23 cellular contexts compared by ENCODE assay signal in the genomic region with DNA sequence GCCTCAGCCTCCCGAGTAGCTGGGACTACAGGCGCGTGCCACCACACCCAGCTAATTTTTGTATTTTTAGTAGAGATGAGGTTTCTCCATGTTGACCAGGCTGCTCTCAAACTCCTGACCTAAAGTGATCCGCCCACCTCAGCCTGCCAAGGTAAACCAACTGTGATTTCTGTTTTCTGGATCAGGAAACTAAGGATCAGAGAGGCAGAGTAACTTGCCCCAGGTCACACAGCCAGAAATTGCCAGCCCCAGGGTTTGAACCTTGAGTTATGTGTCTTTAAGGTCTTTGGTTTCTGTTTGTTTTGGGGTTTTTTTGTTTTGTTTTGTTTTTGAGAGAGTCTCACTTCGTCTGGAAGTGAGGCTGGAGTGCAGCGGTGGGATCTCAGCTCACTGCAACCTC. TPM values are rescaled to one million over a fixed set of nuclear protein-coding genes. Genes with fewer than 3 reads are reported as not detected.
"Had no signal": no experiment of that assay in that cellular context is flagged by ENCODE, and none has a peak within 500 bp of the region (broad histone marks: within the 10 kb centered on the region; RNA-seq: fewer than 3 reads in every experiment).

No MANE protein-coding gene starts in this region.

- H3K4me3 Mint-ChIP-seq: activated CD4-positive, alpha-beta memory T cell treated with anti-CD3 and anti-CD28 coated beads for 36 hours; activated CD4-positive, alpha-beta T cell treated with anti-CD3 and anti-CD28 coated beads, Interleukin-2, amount 10 ng/mL, durations not matched to agents 7 days and 5 days had no signal

- ATAC-seq: activated T-cell treated with anti-CD3 and anti-CD28 coated beads, Interleukin-2, amount 50 U/mL, for 4 hours had no signal

- H3K4me3 ChIP-seq: cardiac muscle cell had no signal

- H3K27ac ChIP-seq: cardiac muscle cell, VCaP had no signal

- H3K36me3 Mint-ChIP-seq: activated CD4-positive, alpha-beta memory T cell treated with anti-CD3 and anti-CD28 coated beads for 36 hours; activated naive CD4-positive, alpha-beta T cell treated with anti-CD3 and anti-CD28 coated beads, Interleukin-2, amount 50 U/mL, for 72 hours; brain had no signal

- H3K27ac Mint-ChIP-seq: activated CD4-positive, alpha-beta memory T cell treated with anti-CD3 and anti-CD28 coated beads for 36 hours; activated CD4-positive, alpha-beta T cell treated with anti-CD3 and anti-CD28 coated beads, Interleukin-2, amount 10 ng/mL, durations not matched to agents 7 days and 5 days; activated naive CD4-positive, alpha-beta T cell treated with anti-CD3 and anti-CD28 coated beads, Interleukin-2, amount 50 U/mL, for 72 hours had no signal

- H3K9me3 Mint-ChIP-seq: activated CD4-positive, alpha-beta memory T cell treated with anti-CD3 and anti-CD28 coated beads for 36 hours; activated CD4-positive, alpha-beta T cell treated with anti-CD3 and anti-CD28 coated beads, Interleukin-2, amount 10 ng/mL, durations not matched to agents 7 days and 5 days; activated naive CD4-positive, alpha-beta T cell treated with anti-CD3 and anti-CD28 coated beads, Interleukin-2, amount 50 U/mL, for 72 hours; activated T-cell treated with anti-CD3 and anti-CD28 coated beads, Interleukin-2, amount 50 U/mL, for 4 hours; brain had no signal

- DNase-seq: activated CD4-positive, alpha-beta memory T cell treated with anti-CD3 and anti-CD28 coated beads for 36 hours; activated CD4-positive, alpha-beta T cell treated with anti-CD3 and anti-CD28 coated beads, Interleukin-2, amount 10 ng/mL, durations not matched to agents 7 days and 5 days; activated CD4-positive, CD25-positive, alpha-beta regulatory T cell; activated CD8-positive, alpha-beta memory T cell treated with anti-CD3 and anti-CD28 coated beads for 24 hours; activated effector memory CD4-positive, alpha-beta T cell treated with anti-CD3 and anti-CD28 coated beads, Interleukin-2, amount 50 U/mL, for 16 hours; activated naive CD4-positive, alpha-beta T cell treated with Interleukin-2 at 50 U/mL for 16 hours; activated T-cell treated with anti-CD3 and anti-CD28 coated beads, Interleukin-2, amount 50 U/mL, for 4 hours; cerebellar nuclear complex; MM.1S; NCI-H1105 treated with DMSO at 0.1 percent for 48 hours; NCI-H1436 treated with DMSO at 0.1 percent for 48 hours; NCI-H187; NCI-H2081; NCI-H446; NCI-H524; SIG-M5; T-helper 1 cell had no signal

- H3K4me1 Mint-ChIP-seq: brain had no signal

- H3K27me3 ChIP-seq: cardiac muscle cell had no signal

- H3K36me3 ChIP-seq: cardiac muscle cell had no signal

RNA-seq across cellular contexts. Expression of a gene that starts 31.0 kb away (rescaled TPM):
- total RNA-seq: astrocyte, cardiac muscle cell, PC-3 had no signal
- polyA plus RNA-seq: cardiac muscle cell had no signal
